8 cellular contexts compared by ENCODE assay signal in genomic region chr12:12265571-12266388, GRCh38. TPM values are rescaled to one million over a fixed set of nuclear protein-coding genes. Genes with fewer than 3 reads are reported as not detected.
DNase-seq lines count a peak whose midpoint lies in the region; ATAC-seq, FAIRE-seq and TF ChIP-seq lines count a peak whose summit lies in the region.

No MANE protein-coding gene starts in this region.

- no peak overlapping the region for H2BK15ac ChIP-seq in mesendoderm (replicated peaks; ENCODE audit: low read depth)

- FAIRE-seq in A549 (lab: Jason Lieb, UNC) = no peak

- H3K9me3 ChIP-seq in A549 = no peaks in the 10 kb centered on the region
- no peaks in the 10 kb centered on the region for H3K9me3 ChIP-seq in Peyer's patch

- H3K56ac ChIP-seq in mesendoderm (ENCODE audit: low read length) = peak overlapping the region; percentile 100

- DNase-seq in A549 (ENCODE audit: low read depth in 1 of 2, low spot score in 1 of 2) (peak in 1 of 2 experiments; percentile 35), GM03348 (ENCODE audit: low spot score) (peak; percentile 37), Peyer's patch (peak in 1 of 3 donors; percentile 49), dermis microvascular lymphatic vessel endothelial cell (ENCODE audit: low read depth in 2 of 2) (peak; percentile 14 to 42), mesendoderm (peak; percentile 56)

- H3K23ac ChIP-seq in mesendoderm (ENCODE audit: low read length) = no peak overlapping the region

- CTCF ChIA-PET in A549 (lab: Yijun Ruan, JAX) = interaction anchor here (0.6 to 1.7 kb wide), 12 partner anchors 8 to 184 kb away, joined by 3 to 8 read pairs (median 4); no protein-coding TSS in a partner anchor

- H3K79me2 ChIP-seq in mesendoderm (ENCODE audit: control insufficient read depth, insufficient read depth, low read length) = peaks cover 48% of the 10 kb centered on the region

- TF ChIP-seq CTCF in A549 (IDR thresholded peaks at IDR 0.05) (no peak), Peyer's patch (IDR thresholded peaks at IDR 0.05) (no peak)

- peak overlapping the region; percentile 71 for H3K18ac ChIP-seq in mesendoderm (ENCODE audit: low read length)

- H3K27me3 ChIP-seq in Peyer's patch (no peaks in the 10 kb centered on the region), mesendoderm (ENCODE audit: insufficient read depth, low read length, poor library complexity) (no peaks in the 10 kb centered on the region)

- no peaks in the 10 kb centered on the region for H3K36me3 ChIP-seq in Peyer's patch
- no peaks in the 10 kb centered on the region for H3K36me3 ChIP-seq in mesendoderm (ENCODE audit: control insufficient read depth, insufficient read depth, low read length)
- no peaks in the 10 kb centered on the region for H3K36me3 ChIP-seq in urinary bladder (ENCODE audit: insufficient read depth)

- no peak overlapping the region for H4K5ac ChIP-seq in mesendoderm (ENCODE audit: low read length)

- H2BK120ac ChIP-seq in mesendoderm (ENCODE audit: low read depth, low read length) = no peak overlapping the region

- H3K9ac ChIP-seq in mesendoderm (ENCODE audit: low read length) = peak overlapping the region; percentile 98

- H3K79me1 ChIP-seq in mesendoderm (ENCODE audit: low read length) = no peaks in the 10 kb centered on the region

- H3K4me1 ChIP-seq in A549 (peaks cover 25% of the 10 kb centered on the region), Peyer's patch (peaks cover 0 to 8% (median 0%) of the 10 kb centered on the region in 4 donors), mesendoderm (ENCODE audit: control insufficient read depth, low read depth, low read length) (no peaks in the 10 kb centered on the region), urinary bladder (ENCODE audit: insufficient read depth) (no peaks in the 10 kb centered on the region)

- ATAC-seq in A549 (peak in 1 of 2 experiments; percentile 5; a peak in 3 of 6 replicates), GM21529 (IDR thresholded peaks at IDR 0.05; ENCODE audit: unreplicated experiment) (no peak), HG02870 (IDR thresholded peaks at IDR 0.05; ENCODE audit: unreplicated experiment) (no peak)

- peak overlapping the region; percentile 29 for H2BK5ac ChIP-seq in mesendoderm (ENCODE audit: low read length)

- POLR2A ChIA-PET in A549 (lab: Yijun Ruan, JAX) = interaction anchor here (0.7 to 2.9 kb wide), 5 partner anchors 9 to 55 kb away, joined by 3 to 19 read pairs (median 6); no protein-coding TSS in a partner anchor

- no peak for TF ChIP-seq EP300 in A549 (IDR thresholded peaks at IDR 0.05)

- peak overlapping the region; percentile 96 for H3K4me3 ChIP-seq in A549
- H3K4me3 ChIP-seq in Peyer's patch = peak overlapping the region; percentile 58 to 86 (median 66)
- peak overlapping the region; percentile 89 for H3K4me3 ChIP-seq in mesendoderm (ENCODE audit: low read length)
- H3K4me3 ChIP-seq in urinary bladder (ENCODE audit: low read depth, low read length) = peak overlapping the region; percentile 82

- WGBS in A549 (ENCODE audit: missing lambda C conversion rate) = 1% methylated on average over 25 of the region's 25 CpGs
- no CpG with 5 or more reads among the region's 25 CpGs for WGBS in mesendoderm (ENCODE audit: extremely low coverage, insufficient coverage, low lambda C conversion rate)
- WGBS in urinary bladder = 2% methylated on average over 25 of the region's 25 CpGs

- H3K4me2 ChIP-seq in A549 (peak overlapping the region; percentile 86), mesendoderm (ENCODE audit: low read length) (peak overlapping the region; percentile 92)

- H4K8ac ChIP-seq in mesendoderm (ENCODE audit: low read depth, low read length) = no peak overlapping the region

- TF ChIP-seq POLR2A in A549 (IDR thresholded peaks at IDR 0.05; ENCODE audit: low read length) (no peak), Peyer's patch (IDR thresholded peaks at IDR 0.05) (no peak)

- H2AK5ac ChIP-seq in mesendoderm (ENCODE audit: low read length) = no peak overlapping the region

- H3K4ac ChIP-seq in mesendoderm (ENCODE audit: low read depth, low read length) = no peak overlapping the region

- H3K27ac ChIP-seq in A549 (peak overlapping the region; percentile 99 to 100), Peyer's patch (peak overlapping the region; percentile 61 to 98 (median 93)), mesendoderm (ENCODE audit: low read depth, low read length) (peak overlapping the region; percentile 87), urinary bladder (ENCODE audit: low read depth) (peak overlapping the region; percentile 97)

- no peak for TF ChIP-seq RAD21 in A549 (conservative IDR thresholded peaks at IDR 0.05 in 1 of 2, IDR thresholded peaks at IDR 0.05 in 1 of 2)

TF ChIP-seq in A549, 52 proteins besides CTCF, POLR2A, EP300 and RAD21:
- TF ChIP-seq HOXB5 (CRISPR knock-in tag; IDR thresholded peaks at IDR 0.05) = no peak
- no peak for TF ChIP-seq CEBPB (IDR thresholded peaks at IDR 0.05)
- 0 out of 2 replicates have a peak, but pooled peaks have one; percentile 24 for TF ChIP-seq KDM5A (IDR thresholded peaks at IDR 0.05)
- no peak for TF ChIP-seq USF2 (IDR thresholded peaks at IDR 0.05)

RNA-seq across cellular contexts. Expression of gene LRP6, which starts 1.1 kb away (rescaled TPM):
- polyA plus RNA-seq in A549 (2011; rRNA removed) (50.3 and 63.0 TPM in 2 replicates), A549 (2017; fragmentation: RNase III; extraction: RNeasy Plus Mini Kit Qiagen cat#74134 plus additional on column Dnase treatment) (23.3 to 26.6 TPM (median 26.6 TPM) in 3 replicates), urinary bladder (15.4 TPM)
- 30.3 and 36.7 TPM in 2 replicates for polyA plus RNA-seq in A549 (2012; cell fraction: cytosol; rRNA removed)
- polyA plus RNA-seq in A549 (2012; cell fraction: nucleus; rRNA removed) = 38.3 and 49.0 TPM in 2 replicates
- 369 and 423 TPM in 2 replicates for polyA minus RNA-seq in A549 (2011; rRNA and poly(A)+ RNA removed)
- total RNA-seq in Peyer's patch (10 to 100 TPM; 27.3 to 78.4 (median 56.2) TPM), dermis microvascular lymphatic vessel endothelial cell (36.2 and 59.9 TPM in 2 replicates), urinary bladder (98.3 TPM)
- polyA plus RNA-seq in mesendoderm (2013, experiment 1 of 2) = 18.2 TPM
- polyA plus RNA-seq in mesendoderm (2013, experiment 2 of 2) = 17.9 TPM
